In the genomic region with DNA sequence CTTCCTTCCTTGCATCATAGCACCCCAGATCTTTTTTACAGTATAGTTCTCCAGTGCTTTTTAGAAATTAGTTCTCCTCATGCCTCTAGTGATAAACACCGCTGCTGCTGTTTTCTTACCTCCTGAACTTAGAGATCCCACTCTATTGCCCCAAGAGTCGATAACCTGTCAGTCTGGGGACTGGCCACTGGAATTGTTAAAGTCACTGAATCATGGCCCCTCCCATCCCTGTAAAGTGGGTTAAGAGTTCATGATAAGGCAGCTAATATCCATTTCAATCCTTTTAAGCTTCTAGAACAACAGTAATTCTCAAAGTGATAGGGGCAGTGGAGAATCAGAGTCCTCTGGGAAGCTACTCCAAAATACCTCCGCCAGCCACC, we compare ENCODE assay signal across 11 cellular contexts. TPM values are rescaled to one million over a fixed set of nuclear protein-coding genes. Genes with fewer than 3 reads are reported as not detected.
DNase-seq lines count a peak whose midpoint lies in the region; ATAC-seq and TF ChIP-seq lines count a peak whose summit lies in the region.
"Had no signal": no experiment of that assay in that cellular context is flagged by ENCODE, and none has a peak within 500 bp of the region (broad histone marks: within the 10 kb centered on the region; RNA-seq: fewer than 3 reads in every experiment).

No MANE protein-coding gene starts in this region.

- peaks cover 13% of the 10 kb centered on the region for H3K36me3 Mint-ChIP-seq in activated CD4-positive, alpha-beta T cell treated with anti-CD3 and anti-CD28 coated beads, Interleukin-2, amount 10 ng/mL, durations not matched to agents 24 days and 14 days (ENCODE audit: low read depth)
- peaks cover 4% of the 10 kb centered on the region for H3K36me3 Mint-ChIP-seq in endodermal cell (ENCODE audit: low read depth)

- H3K4me3 Mint-ChIP-seq in activated CD4-positive, alpha-beta T cell treated with anti-CD3 and anti-CD28 coated beads, Interleukin-2, amount 10 ng/mL, durations not matched to agents 24 days and 14 days: peak overlapping the region; percentile 98
- peak overlapping the region; percentile 98 for H3K4me3 Mint-ChIP-seq in endodermal cell

- peak overlapping the region; percentile 68 for H2AFZ ChIP-seq in OCI-LY7 (ENCODE audit: low read length)

- intact Hi-C loops in activated CD4-positive, alpha-beta T cell treated with anti-CD3 and anti-CD28 coated beads, Interleukin-2, amount 10 ng/mL, durations not matched to agents 24 days and 14 days (cut with micrococcal nuclease): loop anchor here (5.0 kb wide), 2 partner anchors 292 to 303 kb away; a partner anchor contains a TSS
- intact Hi-C loops in OCI-LY7 (cut with micrococcal nuclease; ENCODE audit: unreplicated experiment) (no loop called here), spleen (cut with DNase I; ENCODE audit: low total_unique reads) (no loop called here), adrenal gland (cut with DNase I) (no loop called here)

- peak overlapping the region; percentile 99 for H3K4me3 ChIP-seq in OCI-LY7 (ENCODE audit: low read depth, low read length, poor library complexity, severe bottlenecking)
- H3K4me3 ChIP-seq in endodermal cell (ENCODE audit: low read length): no peak overlapping the region
- no peak overlapping the region for H3K4me3 ChIP-seq in spleen
- H3K4me3 ChIP-seq in adrenal gland: no peak overlapping the region

- H3K4me2 ChIP-seq in OCI-LY7 (ENCODE audit: low read length): peak overlapping the region; percentile 86

- H3K36me3 ChIP-seq in OCI-LY7 (ENCODE audit: insufficient read depth, low read length) (peaks cover 6% of the 10 kb centered on the region; the same call in 1 of the 2 replicates), endodermal cell (ENCODE audit: control insufficient read depth, insufficient read depth, low read length) (no peaks in the 10 kb centered on the region), spleen (no peaks in the 10 kb centered on the region), adrenal gland (replicated peaks in 1 of 2) (no peaks in the 10 kb centered on the region)

- no peak for DNase-seq in activated CD4-positive, alpha-beta T cell treated with anti-CD3 and anti-CD28 coated beads, Interleukin-2, amount 10 ng/mL, durations not matched to agents 24 days and 14 days
- no peak for DNase-seq in activated CD4-positive, alpha-beta T cell treated with anti-CD3 and anti-CD28 coated beads for 1 hour
- DNase-seq in OCI-LY7 (ENCODE audit: low spot score) (no peak), endodermal cell (no peak), spleen (no peak), NCI-H69 (lab: John Stamatoyannopoulos, UW) (no peak), adrenal gland (no peak)

- H3K27me3 Mint-ChIP-seq in activated CD4-positive, alpha-beta T cell treated with anti-CD3 and anti-CD28 coated beads, Interleukin-2, amount 10 ng/mL, durations not matched to agents 24 days and 14 days: no peaks in the 10 kb centered on the region
- peaks cover 41% of the 10 kb centered on the region for H3K27me3 Mint-ChIP-seq in endodermal cell (ENCODE audit: insufficient read depth)

- POLR2A ChIA-PET in OCI-LY7 (lab: Charles Lee): interaction anchor here (0.7 to 1.3 kb wide), 3 partner anchors 61 to 84 kb away, joined by 3 to 5 read pairs (median 4); no protein-coding TSS in a partner anchor

- 88 to 100% methylated on average over 1 to 3 of the region's 3 CpGs for WGBS in endodermal cell (ENCODE audit: insufficient coverage in 1 of 2, insufficient read length in 1 of 2), 2 experiments
- 91 to 97% (median 92%) methylated on average over 3 of the region's 3 CpGs for whole genome bisulfite sequencing in spleen, 5 donors
- 87 to 94% (median 91%) methylated on average over 3 of the region's 3 CpGs for WGBS in adrenal gland, 4 donors

- H3K9me2 ChIP-seq in OCI-LY7 (ENCODE audit: insufficient read depth, low read length): no peaks in the 10 kb centered on the region

- no peak for ATAC-seq in HG03280 (IDR thresholded peaks at IDR 0.05; ENCODE audit: unreplicated experiment)

- H3K9me3 ChIP-seq in OCI-LY7 (ENCODE audit: low read length) (no peaks in the 10 kb centered on the region; the same call in 1 of the 2 replicates), endodermal cell (ENCODE audit: control insufficient read depth, low read length) (no peaks in the 10 kb centered on the region), spleen (peaks cover 0 to 5% (median 0%) of the 10 kb centered on the region in 8 donors), adrenal gland (replicated peaks in 1 of 3) (no peaks in the 10 kb centered on the region)

- no peak overlapping the region for H3K9ac ChIP-seq in endodermal cell (ENCODE audit: extremely low read depth, low read length, poor library complexity, severe bottlenecking)

- CTCF ChIA-PET in OCI-LY7 (lab: Charles Lee; ENCODE audit: unreplicated experiment): interaction anchor here (1.1 kb wide), 1 partner anchor 17 kb away, joined by 3 read pairs; no protein-coding TSS in a partner anchor

- BruUV-seq in OCI-LY7 (replicated peaks; lab: Mats Ljungman, UMichigan): no TSS peak

- H3K27me3 ChIP-seq in endodermal cell (ENCODE audit: control insufficient read depth, insufficient read depth, low read length, poor library complexity, severe bottlenecking) (peaks cover 5% of the 10 kb centered on the region), spleen (replicated peaks in 1 of 7) (peaks cover 0 to 7% (median 0%) of the 10 kb centered on the region in 7 donors), adrenal gland (no peaks in the 10 kb centered on the region)

- no peak for TF ChIP-seq POLR2A in spleen (IDR thresholded peaks at IDR 0.05)
- TF ChIP-seq POLR2A in adrenal gland (IDR thresholded peaks at IDR 0.05): no peak

- TF ChIP-seq CTCF in OCI-LY7 (conservative IDR thresholded peaks at IDR 0.05; ENCODE audit: low read length): no peak
- no peak for TF ChIP-seq CTCF in endodermal cell (conservative IDR thresholded peaks at IDR 0.05)
- TF ChIP-seq CTCF in spleen (IDR thresholded peaks at IDR 0.05 in 8 of 11, conservative IDR thresholded peaks at IDR 0.05 in 3 of 11): no peak
- TF ChIP-seq CTCF in adrenal gland (IDR thresholded peaks at IDR 0.05): no peak

- peaks cover 30% of the 10 kb centered on the region for H3K79me2 ChIP-seq in OCI-LY7 (ENCODE audit: insufficient read depth, low read depth, low read length)

- peaks cover 8% of the 10 kb centered on the region for H4K20me1 ChIP-seq in OCI-LY7 (ENCODE audit: insufficient read depth, low read length)

- peaks cover 11% of the 10 kb centered on the region for H3K9me3 Mint-ChIP-seq in activated CD4-positive, alpha-beta T cell treated with anti-CD3 and anti-CD28 coated beads, Interleukin-2, amount 10 ng/mL, durations not matched to agents 24 days and 14 days
- H3K9me3 Mint-ChIP-seq in endodermal cell: peaks cover 15% of the 10 kb centered on the region

- peaks cover 37% of the 10 kb centered on the region for H3K4me1 Mint-ChIP-seq in activated CD4-positive, alpha-beta T cell treated with anti-CD3 and anti-CD28 coated beads, Interleukin-2, amount 10 ng/mL, durations not matched to agents 24 days and 14 days
- H3K4me1 Mint-ChIP-seq in endodermal cell: peaks cover 18% of the 10 kb centered on the region

- peak overlapping the region; percentile 93 for H3K27ac Mint-ChIP-seq in activated CD4-positive, alpha-beta T cell treated with anti-CD3 and anti-CD28 coated beads, Interleukin-2, amount 10 ng/mL, durations not matched to agents 24 days and 14 days
- H3K27ac Mint-ChIP-seq in endodermal cell: no peak overlapping the region

- H3K4me1 ChIP-seq in OCI-LY7 (ENCODE audit: insufficient read depth, low read length, poor library complexity, severe bottlenecking): peaks cover 44% of the 10 kb centered on the region
- peaks cover 10% of the 10 kb centered on the region for H3K4me1 ChIP-seq in endodermal cell (ENCODE audit: control insufficient read depth, insufficient read depth, low read length)
- H3K4me1 ChIP-seq in spleen: peaks cover 34 to 68% (median 52%) of the 10 kb centered on the region in 6 donors
- H3K4me1 ChIP-seq in adrenal gland (replicated peaks in 1 of 2): peaks cover 31 to 33% of the 10 kb centered on the region in 2 donors

- H3K27ac ChIP-seq in OCI-LY7 (ENCODE audit: low read depth, low read length, poor library complexity, severe bottlenecking) (peak overlapping the region; percentile 97), endodermal cell (ENCODE audit: low read depth, low read length) (no peak overlapping the region), spleen (peak overlapping the region; percentile 91 to 97 (median 97)), adrenal gland (no peak overlapping the region)

RNA-seq across cellular contexts. Expression of a gene that starts 1.8 kb away (rescaled TPM):
- 120 and 121 TPM in 2 replicates for total RNA-seq in activated CD4-positive, alpha-beta T cell treated with anti-CD3 and anti-CD28 coated beads, Interleukin-2, amount 10 ng/mL, durations not matched to agents 24 days and 14 days
- total RNA-seq in OCI-LY7 (2014; rRNA removed; shearing (Covaris generic)): 112 and 120 TPM in 2 replicates
- 127 and 136 TPM in 2 replicates for total RNA-seq in OCI-LY7 (2022)
- total RNA-seq in endodermal cell: 10 to 100 TPM; 68.8 to 82.1 TPM
- polyA plus RNA-seq in endodermal cell (2013, experiment 1 of 2): 43.3 TPM
- 43.8 TPM for polyA plus RNA-seq in endodermal cell (2013, experiment 2 of 2)
- total RNA-seq in spleen: 100 to 1,000 TPM in 3 of 7 donors, 10 to 100 TPM in 4; 76.5 to 154 (median 95.7) TPM
- polyA plus RNA-seq in spleen: 10 to 100 TPM; 47.3 to 84.8 (median 57.9) TPM
- total RNA-seq in adrenal gland: 100 to 1,000 TPM in 4 of 8 donors, 10 to 100 TPM in 4; 41.9 to 185 (median 99.0) TPM
- polyA plus RNA-seq in adrenal gland: 10 to 100 TPM; 43.1 to 53.7 (median 52.7) TPM

RNA-seq across cellular contexts. Expression of a gene that starts 16.8 kb away (rescaled TPM):
- 99.6 and 100 TPM in 2 replicates for total RNA-seq in activated CD4-positive, alpha-beta T cell treated with anti-CD3 and anti-CD28 coated beads, Interleukin-2, amount 10 ng/mL, durations not matched to agents 24 days and 14 days
- 32.4 and 43.0 TPM in 2 replicates for total RNA-seq in OCI-LY7 (2014; rRNA removed; shearing (Covaris generic))
- 38.2 and 49.0 TPM in 2 replicates for total RNA-seq in OCI-LY7 (2022)
- 10 to 100 TPM; 58.5 to 72.3 TPM for total RNA-seq in endodermal cell
- 34.3 TPM for polyA plus RNA-seq in endodermal cell (2013, experiment 1 of 2)
- 28.1 TPM for polyA plus RNA-seq in endodermal cell (2013, experiment 2 of 2)
- 10 to 100 TPM; 26.1 to 45.7 (median 37.7) TPM for total RNA-seq in spleen
- 10 to 100 TPM; 13.5 to 22.9 (median 16.3) TPM for polyA plus RNA-seq in spleen
- total RNA-seq in adrenal gland: 10 to 100 TPM; 32.4 to 56.1 (median 43.2) TPM
- polyA plus RNA-seq in adrenal gland: 10 to 100 TPM; 19.4 to 54.1 (median 44.9) TPM

RNA-seq across cellular contexts. Expression of a gene that starts 17.1 kb away (rescaled TPM):
- total RNA-seq in activated CD4-positive, alpha-beta T cell treated with anti-CD3 and anti-CD28 coated beads, Interleukin-2, amount 10 ng/mL, durations not matched to agents 24 days and 14 days: 189 and 199 TPM in 2 replicates
- 32.6 and 42.7 TPM in 2 replicates for total RNA-seq in OCI-LY7 (2014; rRNA removed; shearing (Covaris generic))
- total RNA-seq in OCI-LY7 (2022): 80.0 and 105 TPM in 2 replicates
- 100 to 1,000 TPM; 137 TPM for total RNA-seq in endodermal cell
- 119 TPM for polyA plus RNA-seq in endodermal cell (2013, experiment 1 of 2)
- polyA plus RNA-seq in endodermal cell (2013, experiment 2 of 2): 111 TPM
- 100 to 1,000 TPM in 2 of 7 donors, 10 to 100 TPM in 5; 74.5 to 102 (median 97.2) TPM for total RNA-seq in spleen
- 100 to 1,000 TPM; 135 to 175 (median 147) TPM for polyA plus RNA-seq in spleen
- 100 to 1,000 TPM in 5 of 8 donors, 10 to 100 TPM in 3; 79.8 to 167 (median 127) TPM for total RNA-seq in adrenal gland
- polyA plus RNA-seq in adrenal gland: 100 to 1,000 TPM; 232 to 273 (median 247) TPM

RNA-seq across cellular contexts. Expression of a gene that starts 29.2 kb away (rescaled TPM):
- not detected in 2 replicates for total RNA-seq in activated CD4-positive, alpha-beta T cell treated with anti-CD3 and anti-CD28 coated beads, Interleukin-2, amount 10 ng/mL, durations not matched to agents 24 days and 14 days
- not detected in 2 replicates for total RNA-seq in OCI-LY7 (2014; rRNA removed; shearing (Covaris generic))
- total RNA-seq in OCI-LY7 (2022) (not detected in 2 replicates), endodermal cell (under 1 TPM in 1 of 2 donors, not detected in 1; 0.57 TPM), spleen (not detected), adrenal gland (not detected)
- polyA plus RNA-seq in endodermal cell (2013, experiment 1 of 2): not detected
- polyA plus RNA-seq in endodermal cell (2013, experiment 2 of 2): not detected
- polyA plus RNA-seq in spleen (not detected), adrenal gland (not detected)
- total RNA-seq: A673, skeletal muscle tissue had no signal

RNA-seq across cellular contexts. Expression of a gene that starts 37.5 kb away (rescaled TPM):
- total RNA-seq in activated CD4-positive, alpha-beta T cell treated with anti-CD3 and anti-CD28 coated beads, Interleukin-2, amount 10 ng/mL, durations not matched to agents 24 days and 14 days: not detected in 2 replicates
- total RNA-seq in OCI-LY7 (2014; rRNA removed; shearing (Covaris generic)): not detected in 2 replicates
- total RNA-seq in OCI-LY7 (2022) (not detected in 2 replicates), endodermal cell (under 1 TPM; 0.42 to 0.49 TPM), spleen (not detected), adrenal gland (not detected)
- polyA plus RNA-seq in endodermal cell (2013, experiment 1 of 2): not detected
- polyA plus RNA-seq in endodermal cell (2013, experiment 2 of 2): not detected
- polyA plus RNA-seq in spleen (not detected), adrenal gland (not detected)
- total RNA-seq: A673, mononuclear cell, skeletal muscle tissue had no signal

Comparison
In these comparisons a context has a peak if more than half of its experiments do, and no peak if none do; other contexts are left out.
1. H3K27ac ChIP-seq: peak in OCI-LY7 (single experiment) and spleen (8 of 8); none in endodermal cell (single experiment) and adrenal gland (0 of 5).